3 cellular contexts compared by ENCODE assay signal in genomic region chr2:2413525-2413924, GRCh38.
TF ChIP-seq lines count a peak whose summit lies in the region.

No MANE protein-coding gene starts in this region.

TF ChIP-seq in HepG2, 621 proteins besides CTCF, POLR2A, EP300 and RAD21:
- TF ChIP-seq ZSCAN12 (CRISPR knock-in tag; IDR thresholded peaks at IDR 0.05) (no peak), CEBPB (IDR thresholded peaks at IDR 0.05; ENCODE audit: borderline replicate concordance, low read depth, low read length) (peak; percentile 83), MAX (IDR thresholded peaks at IDR 0.05) (no peak)

TF ChIP-seq in IMR-90, 13 proteins besides CTCF, POLR2A, EP300 and RAD21:
- no peak for TF ChIP-seq USF2 (IDR thresholded peaks at IDR 0.05; ENCODE audit: low read depth, low read length)
- TF ChIP-seq MAFK (IDR thresholded peaks at IDR 0.05; ENCODE audit: low read depth, low read length) = no peak
- no peak for TF ChIP-seq BHLHE40 (IDR thresholded peaks at IDR 0.05; ENCODE audit: low read depth, low read length)
- no peak for TF ChIP-seq FOS (IDR thresholded peaks at IDR 0.05; ENCODE audit: low read depth, low read length)
- no peak for TF ChIP-seq NFE2L2 (IDR thresholded peaks at IDR 0.05; ENCODE audit: low read depth, low read length)
- no peak for TF ChIP-seq MXI1 (IDR thresholded peaks at IDR 0.05; ENCODE audit: borderline replicate concordance, low read depth, low read length)
- TF ChIP-seq RFX5 (IDR thresholded peaks at IDR 0.05; ENCODE audit: low read depth, low read length) = no peak
- TF ChIP-seq CEBPB (IDR thresholded peaks at IDR 0.05; ENCODE audit: low read depth, low read length) = peak; percentile 57; the same call in 1 of the 2 replicates
TF ChIP-seq in IMR-90: peak in this region for 1.

TF ChIP-seq in K562, 482 proteins besides CTCF, POLR2A, EP300 and RAD21:
- TF ChIP-seq NR2C1 (IDR thresholded peaks at IDR 0.05) = no peak
- no peak for TF ChIP-seq NR2C1 (tag; IDR thresholded peaks at IDR 0.05)
- TF ChIP-seq ZNF408 (CRISPR knock-in tag; IDR thresholded peaks at IDR 0.05; ENCODE audit: low read depth) = no peak
- no peak for TF ChIP-seq ZFPM2 (CRISPR knock-in tag; IDR thresholded peaks at IDR 0.05)
- TF ChIP-seq THAP12 (CRISPR knock-in tag; IDR thresholded peaks at IDR 0.05) = no peak
- TF ChIP-seq NCOA2 (IDR thresholded peaks at IDR 0.05; ENCODE audit: partially characterized antibody in 2 of 2) = no peak
- TF ChIP-seq CEBPG (CRISPR knock-in tag; IDR thresholded peaks at IDR 0.05) = no peak
- TF ChIP-seq CEBPG (tag; conservative IDR thresholded peaks at IDR 0.05 in 1 of 2, IDR thresholded peaks at IDR 0.05 in 1 of 2) = peak in 1 of 2 experiments; percentile 37; a peak in 1 of 4 replicates
- TF ChIP-seq PHB2 (IDR thresholded peaks at IDR 0.05; ENCODE audit: low read depth) = no peak
- no peak for TF ChIP-seq PRMT5 (CRISPR knock-in tag; IDR thresholded peaks at IDR 0.05)
- 0 out of 2 replicates have a peak, but pooled peaks have one; percentile 40 for TF ChIP-seq CEBPB (tag; IDR thresholded peaks at IDR 0.05)
- TF ChIP-seq ZNF134 (CRISPR knock-in tag; conservative IDR thresholded peaks at IDR 0.05) = no peak
- no peak for TF ChIP-seq ZNF655 (CRISPR knock-in tag; IDR thresholded peaks at IDR 0.05)
- TF ChIP-seq XRCC5 (IDR thresholded peaks at IDR 0.05; ENCODE audit: low read depth, low read length) = no peak
- TF ChIP-seq RBM17 (IDR thresholded peaks at IDR 0.05; ENCODE audit: borderline replicate concordance, low read depth, low read length) = no peak
- no peak for TF ChIP-seq ZNF12 (CRISPR knock-in tag; IDR thresholded peaks at IDR 0.05)
- TF ChIP-seq NCOA4 (IDR thresholded peaks at IDR 0.05; ENCODE audit: partially characterized antibody) = no peak
- TF ChIP-seq RUNX1 (IDR thresholded peaks at IDR 0.05; ENCODE audit: low read depth) = no peak
